In the genomic region with DNA sequence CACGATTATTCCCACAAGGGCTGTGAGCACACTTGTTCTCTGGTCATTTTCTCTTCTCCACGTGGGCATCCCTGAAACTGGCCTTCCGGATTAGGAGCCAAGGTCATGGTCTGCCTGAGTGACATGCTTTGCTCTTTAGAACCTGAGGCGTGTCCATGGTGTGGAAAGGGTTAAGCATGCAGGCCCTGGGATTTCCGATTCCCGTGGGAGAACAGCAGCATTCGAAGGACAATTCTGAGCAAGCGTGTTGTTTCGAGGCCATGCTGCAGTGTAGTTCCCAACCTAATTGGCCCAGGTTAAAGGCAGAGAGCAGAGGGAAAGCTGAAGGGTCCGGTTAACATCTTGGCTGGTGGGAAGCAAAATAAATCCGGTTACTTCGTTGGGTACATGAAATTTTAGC, we compare ENCODE assay signal across 19 cellular contexts.
"Had no signal": no experiment of that assay in that cellular context is flagged by ENCODE, and none has a peak within 500 bp of the region (broad histone marks: within the 10 kb centered on the region; RNA-seq: fewer than 3 reads in every experiment).

No MANE protein-coding gene starts in this region.

- H3K27ac ChIP-seq: body of pancreas, esophagus squamous epithelium, hepatocyte, left lung, skin epidermis, tibial nerve, vagina had no signal

- H3K36me3 ChIP-seq: esophagus squamous epithelium, left lung, tibial nerve, vagina had no signal

- H3K4me1 ChIP-seq: body of pancreas, left lung, tibial nerve, vagina had no signal

- H3K4me3 ChIP-seq: body of pancreas, esophagus squamous epithelium, hepatocyte, left lung, skin epidermis, tibial nerve, vagina had no signal

- H3K9me3 ChIP-seq: body of pancreas, left lung, tibial nerve, vagina had no signal

- DNase-seq: activated CD4-positive, CD25-positive, alpha-beta regulatory T cell treated with anti-CD3 and anti-CD28 coated beads, Interleukin-2, amount 50 U/mL, for 72 hours; activated naive CD8-positive, alpha-beta T cell treated with anti-CD3 and anti-CD28 coated beads for 36 hours; amygdala; body of pancreas; central memory CD4-positive, alpha-beta T cell; cortex of kidney; effector CD8-positive, alpha-beta T cell; esophagus squamous epithelium; left lung; mammary epithelial cell; naive B cell; stimulated activated CD4-positive, alpha-beta T cell treated with anti-CD3 and anti-CD28 coated beads, Interleukin-15, amount 100 ng/mL, for 24 hours; stimulated activated CD4-positive, alpha-beta T cell treated with anti-CD3 and anti-CD28 coated beads, Interleukin-4, amount 100 ng/mL, for 24 hours; stimulated activated naive CD4-positive, alpha-beta T cell had no signal

- H3K27me3 ChIP-seq: body of pancreas, hepatocyte, left lung, tibial nerve, vagina had no signal

- FAIRE-seq: endothelial cell of umbilical vein had no signal
